28 cellular contexts compared by ENCODE assay signal in the genomic region with DNA sequence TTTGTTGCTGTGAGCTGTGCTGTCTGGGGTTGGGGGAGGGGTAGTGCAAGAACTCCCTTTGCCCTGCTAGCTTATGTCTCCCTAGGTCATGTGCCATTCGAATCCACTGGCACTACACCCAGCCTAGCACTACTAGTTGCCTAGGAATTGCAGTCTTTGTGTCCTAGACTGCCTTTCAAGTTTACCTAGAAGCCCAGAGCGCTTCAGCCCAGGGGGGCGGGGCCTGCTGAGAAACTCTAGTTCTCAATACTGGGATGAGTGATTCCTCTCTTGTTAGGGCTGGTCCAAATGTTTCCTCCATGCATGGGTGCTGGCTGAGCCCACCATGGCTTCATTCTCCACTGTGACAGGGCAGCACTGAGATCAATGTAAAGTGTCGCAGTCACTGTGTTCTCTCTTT.
"Had no signal": no experiment of that assay in that cellular context is flagged by ENCODE, and none has a peak within 500 bp of the region (broad histone marks: within the 10 kb centered on the region; RNA-seq: fewer than 3 reads in every experiment).

No MANE protein-coding gene starts in this region.

- H3K27ac ChIP-seq: ovary, parathyroid adenoma, psoas muscle, right lobe of liver, sigmoid colon, stomach, thoracic aorta, thyroid gland, tibial nerve, upper lobe of left lung, vagina had no signal

- H3K4me1 ChIP-seq: parathyroid adenoma, psoas muscle, right lobe of liver, sigmoid colon, stomach, thyroid gland, tibial nerve, upper lobe of left lung, vagina had no signal

- H3K27me3 ChIP-seq: ovary, right lobe of liver, sigmoid colon, stomach, thyroid gland, upper lobe of left lung, vagina had no signal

- H3K4me1 Mint-ChIP-seq: nephron progenitor cell; stimulated activated effector memory CD8-positive, alpha-beta T cell treated with anti-CD3 and anti-CD28 coated beads, Interleukin-12 subunit alpha, Interleukin-12 subunit beta, amount 100 ng/mL, for 72 hours; stimulated activated naive B cell treated with anti-CD40 and anti-IgM and Interleukin-4, amounts not matched to agents 10 μg/mL and 1 μg/mL and 100 μg/mL, for 72 hours had no signal

- H3K36me3 Mint-ChIP-seq: natural killer cell treated with Interleukin-12 subunit alpha and Interleukin-12 subunit beta and Interleukin-15 and Interleukin-18, amount 100 ng/mL, for 72 hours; stimulated activated effector memory CD8-positive, alpha-beta T cell treated with anti-CD3 and anti-CD28 coated beads, Interleukin-12 subunit alpha, Interleukin-12 subunit beta, amount 100 ng/mL, for 72 hours; stimulated activated naive B cell treated with anti-CD40 and anti-IgM and Interleukin-4, amounts not matched to agents 10 μg/mL and 1 μg/mL and 100 μg/mL, for 72 hours had no signal

- H3K36me3 ChIP-seq: ovary, right lobe of liver, sigmoid colon, stomach, thoracic aorta, thyroid gland, tibial nerve, upper lobe of left lung, vagina had no signal

- H3K9me3 ChIP-seq: ovary, psoas muscle, right lobe of liver, sigmoid colon, stomach, thoracic aorta, thyroid gland, tibial nerve, upper lobe of left lung, vagina had no signal

- H3K4me3 Mint-ChIP-seq: natural killer cell treated with Interleukin-12 subunit alpha and Interleukin-12 subunit beta and Interleukin-15 and Interleukin-18, amount 100 ng/mL, for 72 hours; nephron progenitor cell; neural crest cell; stimulated activated effector memory CD8-positive, alpha-beta T cell treated with anti-CD3 and anti-CD28 coated beads, Interleukin-12 subunit alpha, Interleukin-12 subunit beta, amount 100 ng/mL, for 72 hours; stimulated activated naive B cell treated with anti-CD40 and anti-IgM and Interleukin-4, amounts not matched to agents 10 μg/mL and 1 μg/mL and 100 μg/mL, for 72 hours; stimulated activated naive CD8-positive, alpha-beta T cell treated with anti-CD3 and anti-CD28 coated beads, Interleukin-15, Interleukin-2, amounts not matched to agents 100 ng/mL and 50 ng/mL, for 24 hours had no signal

- ATAC-seq: natural killer cell treated with Interleukin-12 subunit alpha and Interleukin-12 subunit beta and Interleukin-15 and Interleukin-18, amount 100 ng/mL, for 72 hours; psoas muscle; right cardiac atrium; right lobe of liver; stimulated activated effector memory CD8-positive, alpha-beta T cell treated with anti-CD3 and anti-CD28 coated beads, Interleukin-12 subunit alpha, Interleukin-12 subunit beta, amount 100 ng/mL, for 72 hours; stimulated activated naive B cell treated with anti-CD40 and anti-IgM and Interleukin-4, amounts not matched to agents 10 μg/mL and 1 μg/mL and 100 μg/mL, for 72 hours had no signal

- H3K9me3 Mint-ChIP-seq: nephron progenitor cell; neural crest cell; stimulated activated naive CD8-positive, alpha-beta T cell treated with anti-CD3 and anti-CD28 coated beads, Interleukin-15, Interleukin-2, amounts not matched to agents 100 ng/mL and 50 ng/mL, for 24 hours had no signal

- H3K27ac Mint-ChIP-seq: natural killer cell treated with Interleukin-12 subunit alpha and Interleukin-12 subunit beta and Interleukin-15 and Interleukin-18, amount 100 ng/mL, for 72 hours; nephron progenitor cell; progenitor cell of endocrine pancreas; stimulated activated effector memory CD8-positive, alpha-beta T cell treated with anti-CD3 and anti-CD28 coated beads, Interleukin-12 subunit alpha, Interleukin-12 subunit beta, amount 100 ng/mL, for 72 hours; stimulated activated naive B cell treated with anti-CD40 and anti-IgM and Interleukin-4, amounts not matched to agents 10 μg/mL and 1 μg/mL and 100 μg/mL, for 72 hours; stimulated activated naive CD8-positive, alpha-beta T cell treated with anti-CD3 and anti-CD28 coated beads, Interleukin-15, Interleukin-2, amounts not matched to agents 100 ng/mL and 50 ng/mL, for 24 hours had no signal

- H3K4me3 ChIP-seq: ovary, psoas muscle, right lobe of liver, sigmoid colon, stomach, thoracic aorta, thyroid gland, tibial nerve, upper lobe of left lung, vagina had no signal

- DNase-seq: nephron progenitor cell; occipital lobe; ovary; posterior cingulate gyrus; psoas muscle; right cardiac atrium; right lobe of liver; sigmoid colon; small intestine; stimulated activated CD4-positive, alpha-beta T cell treated with anti-CD3 and anti-CD28 coated beads, Interleukin-15, amount 100 ng/mL, for 24 hours; stimulated activated CD4-positive, alpha-beta T cell treated with anti-CD3 and anti-CD28 coated beads, Interleukin-2, amount 100 ng/mL, for 24 hours; stimulated activated CD4-positive, alpha-beta T cell treated with anti-CD3 and anti-CD28 coated beads, Interleukin-2, amount 100 ng/mL, for 48 hours; stimulated activated CD4-positive, alpha-beta T cell treated with anti-CD3 and anti-CD28 coated beads, Interleukin-4, amount 100 ng/mL, for 24 hours; stimulated activated naive B cell treated with anti-CD40 and anti-IgM and Interleukin-4, amounts not matched to agents 10 μg/mL and 1 μg/mL and 100 μg/mL, for 72 hours; stimulated activated naive CD4-positive, alpha-beta T cell treated with Interleukin-2 at 50 U/mL for 16 hours; stomach; thyroid gland; trophoblast cell; upper lobe of left lung had no signal

- H3K27me3 Mint-ChIP-seq: natural killer cell treated with Interleukin-12 subunit alpha and Interleukin-12 subunit beta and Interleukin-15 and Interleukin-18, amount 100 ng/mL, for 72 hours; progenitor cell of endocrine pancreas; stimulated activated naive B cell treated with anti-CD40 and anti-IgM and Interleukin-4, amounts not matched to agents 10 μg/mL and 1 μg/mL and 100 μg/mL, for 72 hours; stimulated activated naive CD8-positive, alpha-beta T cell treated with anti-CD3 and anti-CD28 coated beads, Interleukin-15, Interleukin-2, amounts not matched to agents 100 ng/mL and 50 ng/mL, for 24 hours had no signal
